Comparison of ENCODE assay signal across 12 cellular contexts in genomic region chr12:45299132-45299692, GRCh38.
A peak's percentile ranks its signal among the peaks of the same experiment; 100 is the strongest.
DNase-seq lines count a peak whose midpoint lies in the region; ATAC-seq, FAIRE-seq and TF ChIP-seq lines count a peak whose summit lies in the region.
"Had no signal": no experiment of that assay in that cellular context is flagged by ENCODE, and none has a peak within 500 bp of the region (broad histone marks: within the 10 kb centered on the region; RNA-seq: fewer than 3 reads in every experiment).

No MANE protein-coding gene starts in this region.

- H3K4me3 ChIP-seq in Panc1 (ENCODE audit: low read depth in 2 of 2, low read length in 2 of 2) (no peak overlapping the region), fibroblast of mammary gland (ENCODE audit: control insufficient read depth, low read depth, low read length) (no peak overlapping the region), gastrocnemius medialis (no peak overlapping the region)

- TF ChIP-seq POLR2A in H54 (IDR thresholded peaks at IDR 0.05; ENCODE audit: low read depth, low read length) (no peak), gastrocnemius medialis (IDR thresholded peaks at IDR 0.05) (no peak)

- H3K4me1 ChIP-seq in Panc1 (ENCODE audit: control insufficient read depth, insufficient read depth, low read length) (peaks cover 36% of the 10 kb centered on the region), gastrocnemius medialis (peaks cover 81 to 82% of the 10 kb centered on the region in 2 donors)

- TF ChIP-seq CTCF in Panc1 (IDR thresholded peaks at IDR 0.05) (no peak), fibroblast of mammary gland (conservative IDR thresholded peaks at IDR 0.05; ENCODE audit: control insufficient read depth, insufficient read depth, low read depth, low read length) (no peak), gastrocnemius medialis (IDR thresholded peaks at IDR 0.05 in 4 of 5, conservative IDR thresholded peaks at IDR 0.05 in 1 of 5) (no peak)

- DNase-seq in H54 (ENCODE audit: insufficient read length, low spot score), result no peak
- DNase-seq in Panc1 (ENCODE audit: low read depth, low spot score), result no peak
- peak; percentile 75 for DNase-seq in fibroblast of mammary gland (ENCODE audit: low read depth)
- no peak for DNase-seq in gastrocnemius medialis
- DNase-seq in midbrain (lab: John Stamatoyannopoulos, UW), result no peak
- DNase-seq in left lobe of liver (ENCODE audit: low spot score), result no peak
- DNase-seq in NCI-H1092 treated with DMSO at 0.1 percent for 48 hours (lab: John Stamatoyannopoulos, UW), result no peak
- no peak for DNase-seq in epidermal melanocyte (ENCODE audit: insufficient read length, low spot score)
- DNase-seq: GOT3 had no signal

- H3K36me3 ChIP-seq in Panc1 (ENCODE audit: control insufficient read depth, insufficient read depth, low read length), result no peaks in the 10 kb centered on the region
- H3K36me3 ChIP-seq in gastrocnemius medialis, result no peaks in the 10 kb centered on the region
- H3K36me3 ChIP-seq: neutrophil had no signal

- in situ Hi-C loops in Panc1 (cut with HindIII; ENCODE audit: low pct_unique_long_range_greater_than_20kb, low sequenced_read_pairs) (no loop called here), gastrocnemius medialis (cut with MboI; ENCODE audit: low sequenced_read_pairs in 4 of 4) (no loop called here)

- H3K27ac ChIP-seq in Panc1 (ENCODE audit: low read length), result peak overlapping the region; percentile 2; the same call in 1 of the 2 replicates
- H3K27ac ChIP-seq in gastrocnemius medialis, result peak overlapping the region; percentile 65 to 93 (median 90)
- H3K27ac ChIP-seq: neutrophil had no signal

- intact Hi-C loops in Panc1 (cut with micrococcal nuclease; ENCODE audit: unreplicated experiment) (no loop called here), gastrocnemius medialis (cut with DNase I; ENCODE audit: low total_unique reads) (loop anchor here (5.0 kb wide), 1 partner anchor 38 kb away; no protein-coding TSS in a partner anchor)

- BruUV-seq in Panc1 (replicated peaks; lab: Mats Ljungman, UMichigan), result no TSS peak

- POLR2A ChIA-PET in Panc1 (lab: Charles Lee), result no interaction called here

- peak; percentile 81 for FAIRE-seq in H54 (lab: Jason Lieb, UNC)
- FAIRE-seq: frontal cortex, HepG2 had no signal

- H3K9me3 ChIP-seq in Panc1 (ENCODE audit: control insufficient read depth, insufficient read depth, low read depth, low read length), result no peaks in the 10 kb centered on the region
- H3K9me3 ChIP-seq in gastrocnemius medialis, result no peaks in the 10 kb centered on the region
- H3K9me3 ChIP-seq: neutrophil had no signal

- CTCF ChIA-PET in Panc1 (lab: Charles Lee), result no interaction called here

- no peaks in the 10 kb centered on the region for H3K27me3 ChIP-seq in Panc1 (ENCODE audit: control insufficient read depth, insufficient read depth, low read length)
- H3K27me3 ChIP-seq in gastrocnemius medialis, result no peaks in the 10 kb centered on the region
- H3K27me3 ChIP-seq: neutrophil had no signal

- ATAC-seq in Panc1 (peak; percentile 68), gastrocnemius medialis (peak; percentile 23 to 58), left lobe of liver (no peak)
- ATAC-seq: HepG2 had no signal
